In the genomic region with DNA sequence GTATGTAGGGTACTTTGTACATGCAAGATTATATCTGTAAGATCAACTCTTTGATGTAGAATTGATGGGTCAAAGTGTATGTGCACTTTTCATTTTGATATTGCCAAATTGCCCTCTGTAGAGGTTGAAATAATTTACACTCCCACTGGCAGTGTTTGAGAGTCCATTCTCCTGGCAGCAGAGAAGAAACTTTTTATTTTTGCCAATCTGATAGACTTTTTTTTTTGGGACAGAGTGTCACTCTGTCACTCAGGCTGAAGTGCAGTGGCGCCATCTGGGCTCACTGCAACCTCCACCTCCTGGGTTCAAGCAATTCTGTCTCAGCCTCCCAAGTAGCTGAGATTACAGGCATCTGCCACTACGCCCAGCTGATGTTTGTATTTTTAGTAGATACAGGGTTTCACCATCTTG, we compare ENCODE assay signal across 23 cellular contexts.
A peak's percentile ranks its signal among the peaks of the same experiment; 100 is the strongest.
DNase-seq lines count a peak whose midpoint lies in the region; FAIRE-seq and TF ChIP-seq lines count a peak whose summit lies in the region.
"Had no signal": no experiment of that assay in that cellular context is flagged by ENCODE, and none has a peak within 500 bp of the region (broad histone marks: within the 10 kb centered on the region; RNA-seq: fewer than 3 reads in every experiment).

No MANE protein-coding gene starts in this region.

- 13 to 65% (median 43%) methylated on average over 2 of the region's 2 CpGs for WGBS in small intestine, 3 donors

- no peak for FAIRE-seq in small intestine (lab: Jason Lieb, UNC)
- FAIRE-seq: bronchial epithelial cell, endometrium, keratinocyte had no signal

- H3K4me1 ChIP-seq in small intestine (ENCODE audit: control insufficient read depth in 2 of 2, insufficient read depth in 1 of 2, low read depth in 1 of 2, low read length in 1 of 2): peaks cover 0 to 2% of the 10 kb centered on the region in 2 donors

- no peak overlapping the region for H3K4me3 ChIP-seq in LNCaP clone FGC (ENCODE audit: low read depth, low read length)
- no peak overlapping the region for H3K4me3 ChIP-seq in small intestine (ENCODE audit: low read depth in 1 of 2, low read length in 2 of 2)
- H3K4me3 ChIP-seq: tibial artery had no signal

- H3K27ac ChIP-seq in small intestine (ENCODE audit: low read depth in 1 of 2, low read length in 1 of 2): no peak overlapping the region
- H3K27ac ChIP-seq: tibial artery had no signal

- no peaks in the 10 kb centered on the region for H3K27me3 Mint-ChIP-seq in chondrocyte (ENCODE audit: low read depth)
- H3K27me3 Mint-ChIP-seq: activated CD4-positive, alpha-beta T cell treated with anti-CD3 and anti-CD28 coated beads, Interleukin-2, amount 10 ng/mL, durations not matched to agents 24 days and 14 days; stimulated activated naive CD8-positive, alpha-beta T cell treated with anti-CD3 and anti-CD28 coated beads, Interleukin-15, Interleukin-2, amounts not matched to agents 100 ng/mL and 50 ng/mL, for 24 hours; T-helper 17 cell had no signal

- CTCF ChIA-PET in GM10248 (lab: Yijun Ruan, JAX): no interaction called here

- TF ChIP-seq CTCF in LNCaP clone FGC (IDR thresholded peaks at IDR 0.05; ENCODE audit: control insufficient read depth, extremely low read depth, insufficient read depth) (peak; percentile 20; the same call in 1 of the 2 replicates), chondrocyte (IDR thresholded peaks at IDR 0.05) (peak; percentile 8), GM10248 (IDR thresholded peaks at IDR 0.05; ENCODE audit: control extremely low read depth, extremely low read depth, low read depth, missing control alignments) (no peak)

- H3K27me3 ChIP-seq in small intestine (ENCODE audit: control insufficient read depth in 2 of 2, insufficient read depth in 2 of 2, low read length in 2 of 2): no peaks in the 10 kb centered on the region
- H3K27me3 ChIP-seq: tibial artery had no signal

- H3K27ac Mint-ChIP-seq in chondrocyte (ENCODE audit: unreplicated experiment): no peak overlapping the region
- H3K27ac Mint-ChIP-seq: activated CD4-positive, alpha-beta T cell treated with anti-CD3 and anti-CD28 coated beads, Interleukin-2, amount 10 ng/mL, durations not matched to agents 24 days and 14 days; stimulated activated naive CD8-positive, alpha-beta T cell treated with anti-CD3 and anti-CD28 coated beads, Interleukin-15, Interleukin-2, amounts not matched to agents 100 ng/mL and 50 ng/mL, for 24 hours; T-helper 17 cell had no signal

- peak; percentile 4 for DNase-seq in stimulated activated CD4-positive, alpha-beta T cell treated with anti-CD3 and anti-CD28 coated beads, Interleukin-4, amount 100 ng/mL, for 1 hour
- DNase-seq in stimulated activated CD4-positive, alpha-beta T cell treated with anti-CD3 and anti-CD28 coated beads, Interleukin-2, amount 100 ng/mL, for 48 hours: no peak
- no peak for DNase-seq in LNCaP clone FGC (ENCODE audit: low read depth)
- no peak for DNase-seq in chondrocyte (ENCODE audit: low spot score)
- DNase-seq in small intestine: peak; percentile 29
- DNase-seq in SW480 (ENCODE audit: low spot score): no peak
- DNase-seq in GM10248 (ENCODE audit: extremely low spot score): no peak
- no peak for DNase-seq in SIG-M5 treated with dmso at 0.1 percent for 504 hours (lab: John Stamatoyannopoulos, UW; ENCODE audit: unreplicated experiment)
- DNase-seq: activated CD4-positive, alpha-beta T cell treated with anti-CD3 and anti-CD28 coated beads, Interleukin-2, amount 10 ng/mL, durations not matched to agents 24 days and 14 days; activated gamma-delta T cell treated with Interleukin-2 at 50 U/mL for 16 hours; amniotic stem cell; cortex of kidney; DMS79 treated with DMSO at 0.1 percent for 48 hours; NCI-H1417 treated with DMSO at 0.1 percent for 48 hours; NCI-H2107; NCI-H510A treated with DMSO at 0.1 percent for 48 hours; SIG-M5; T-helper 17 cell; tibial artery had no signal

- peaks cover 34% of the 10 kb centered on the region for H3K4me1 Mint-ChIP-seq in chondrocyte (ENCODE audit: low read depth)
- H3K4me1 Mint-ChIP-seq: activated CD4-positive, alpha-beta T cell treated with anti-CD3 and anti-CD28 coated beads, Interleukin-2, amount 10 ng/mL, durations not matched to agents 24 days and 14 days had no signal

- H3K9me3 Mint-ChIP-seq in chondrocyte (ENCODE audit: low read depth): no peaks in the 10 kb centered on the region
- H3K9me3 Mint-ChIP-seq: stimulated activated naive CD8-positive, alpha-beta T cell treated with anti-CD3 and anti-CD28 coated beads, Interleukin-15, Interleukin-2, amounts not matched to agents 100 ng/mL and 50 ng/mL, for 24 hours had no signal

- H3K9me3 ChIP-seq in small intestine (ENCODE audit: control insufficient read depth, low read depth): no peaks in the 10 kb centered on the region
- H3K9me3 ChIP-seq: tibial artery had no signal

- H3K4me3 Mint-ChIP-seq in chondrocyte (ENCODE audit: unreplicated experiment): no peak overlapping the region
- H3K4me3 Mint-ChIP-seq: activated CD4-positive, alpha-beta T cell treated with anti-CD3 and anti-CD28 coated beads, Interleukin-2, amount 10 ng/mL, durations not matched to agents 24 days and 14 days; stimulated activated naive CD8-positive, alpha-beta T cell treated with anti-CD3 and anti-CD28 coated beads, Interleukin-15, Interleukin-2, amounts not matched to agents 100 ng/mL and 50 ng/mL, for 24 hours; T-helper 17 cell had no signal

- H3K36me3 Mint-ChIP-seq in chondrocyte (ENCODE audit: low read depth): no peaks in the 10 kb centered on the region

- H3K36me3 ChIP-seq in small intestine (ENCODE audit: control insufficient read depth in 2 of 2, insufficient read depth in 2 of 2, low read length in 2 of 2): no peaks in the 10 kb centered on the region
- H3K36me3 ChIP-seq: tibial artery had no signal

- POLR2A ChIA-PET in GM10248 (lab: Yijun Ruan, JAX): no interaction called here

Comparison
In these comparisons a context has a peak if more than half of its experiments do, and no peak if none do; other contexts are left out.
1. DNase-seq: peak in stimulated activated CD4-positive, alpha-beta T cell treated with anti-CD3 and anti-CD28 coated beads, Interleukin-4, amount 100 ng/mL, for 1 hour (single experiment) and small intestine (single experiment); none in stimulated activated CD4-positive, alpha-beta T cell treated with anti-CD3 and anti-CD28 coated beads, Interleukin-2, amount 100 ng/mL, for 48 hours (0 of 2), LNCaP clone FGC (single experiment), chondrocyte (single experiment), SW480 (single experiment), GM10248 (single experiment) and SIG-M5 treated with dmso at 0.1 percent for 504 hours (single experiment).